Comparison of ENCODE assay signal across 1 cellular context in genomic region chr6:160013987-160014868, GRCh38.
TF ChIP-seq lines count a peak whose summit lies in the region.

No MANE protein-coding gene starts in this region.

TF ChIP-seq in HepG2, 621 proteins besides CTCF, POLR2A, EP300 and RAD21 (continued from another document):
- TF ChIP-seq HOMEZ (CRISPR knock-in tag; IDR thresholded peaks at IDR 0.05; ENCODE audit: low read depth), result 0 out of 2 replicates have a peak, but pooled peaks have one; percentile 40
- peak; percentile 29; the same call in 1 of the 2 replicates for TF ChIP-seq AHDC1 (CRISPR knock-in tag; IDR thresholded peaks at IDR 0.05; ENCODE audit: borderline replicate concordance)
- no peak for TF ChIP-seq PCBP2 (optimal IDR thresholded peaks at IDR 0.05; ENCODE audit: low read depth, low read length, poor library complexity, severe bottlenecking)
- TF ChIP-seq GABPB1 (CRISPR knock-in tag; IDR thresholded peaks at IDR 0.05), result no peak
- TF ChIP-seq ZNF331 (CRISPR knock-in tag; IDR thresholded peaks at IDR 0.05), result 0 out of 2 replicates have a peak, but pooled peaks have one; percentile 22
- TF ChIP-seq ZNF446 (CRISPR knock-in tag; IDR thresholded peaks at IDR 0.05), result no peak
- TF ChIP-seq ZNF572 (CRISPR knock-in tag; IDR thresholded peaks at IDR 0.05), result no peak
- TF ChIP-seq POGZ (CRISPR knock-in tag; IDR thresholded peaks at IDR 0.05), result 0 out of 2 replicates have a peak, but pooled peaks have one; percentile 30
- TF ChIP-seq SOX13 (IDR thresholded peaks at IDR 0.05), result no peak
- TF ChIP-seq SOX13 (CRISPR knock-in tag; conservative IDR thresholded peaks at IDR 0.05 in 1 of 2, IDR thresholded peaks at IDR 0.05 in 1 of 2), result peak in 1 of 2 experiments; percentile 14; a peak in 1 of 4 replicates
- TF ChIP-seq FOXK2 (IDR thresholded peaks at IDR 0.05), result no peak
- TF ChIP-seq RBAK (CRISPR knock-in tag; IDR thresholded peaks at IDR 0.05), result no peak
- no peak for TF ChIP-seq ZBTB43 (CRISPR knock-in tag; conservative IDR thresholded peaks at IDR 0.05)
- TF ChIP-seq ELF3 (CRISPR knock-in tag; IDR thresholded peaks at IDR 0.05), result peak; percentile 45
- TF ChIP-seq ARNTL (CRISPR knock-in tag; IDR thresholded peaks at IDR 0.05), result no peak
- no peak for TF ChIP-seq FOXA1 (IDR thresholded peaks at IDR 0.05)
- TF ChIP-seq FOXA1 (CRISPR knock-in tag; IDR thresholded peaks at IDR 0.05), result peak; percentile 47
- no peak for TF ChIP-seq PHF21A (CRISPR knock-in tag; IDR thresholded peaks at IDR 0.05)
- peak; percentile 55; the same call in 1 of the 2 replicates for TF ChIP-seq ETV5 (CRISPR knock-in tag; IDR thresholded peaks at IDR 0.05; ENCODE audit: borderline replicate concordance)
- TF ChIP-seq ELF1 (CRISPR knock-in tag; IDR thresholded peaks at IDR 0.05), result peak; percentile 12; the same call in 1 of the 2 replicates
- peak; percentile 8 for TF ChIP-seq TEAD3 (CRISPR knock-in tag; optimal IDR thresholded peaks at IDR 0.05; ENCODE audit: borderline replicate concordance)
- no peak for TF ChIP-seq DNMT3B (CRISPR knock-in tag; conservative IDR thresholded peaks at IDR 0.05)
- no peak for TF ChIP-seq SNAPC2 (CRISPR knock-in tag; IDR thresholded peaks at IDR 0.05)
- no peak for TF ChIP-seq FOXP1 (IDR thresholded peaks at IDR 0.05)
- TF ChIP-seq FOXP1 (CRISPR knock-in tag; IDR thresholded peaks at IDR 0.05), result 0 out of 2 replicates have a peak, but pooled peaks have one; percentile 17
- 0 out of 2 replicates have a peak, but pooled peaks have one; percentile 33 for TF ChIP-seq FOXA3 (CRISPR knock-in tag; IDR thresholded peaks at IDR 0.05)
- TF ChIP-seq ZNF614 (CRISPR knock-in tag; IDR thresholded peaks at IDR 0.05; ENCODE audit: borderline replicate concordance), result peak; percentile 54; the same call in 1 of the 2 replicates
